Comparison of ENCODE assay signal across 26 cellular contexts in the genomic region with DNA sequence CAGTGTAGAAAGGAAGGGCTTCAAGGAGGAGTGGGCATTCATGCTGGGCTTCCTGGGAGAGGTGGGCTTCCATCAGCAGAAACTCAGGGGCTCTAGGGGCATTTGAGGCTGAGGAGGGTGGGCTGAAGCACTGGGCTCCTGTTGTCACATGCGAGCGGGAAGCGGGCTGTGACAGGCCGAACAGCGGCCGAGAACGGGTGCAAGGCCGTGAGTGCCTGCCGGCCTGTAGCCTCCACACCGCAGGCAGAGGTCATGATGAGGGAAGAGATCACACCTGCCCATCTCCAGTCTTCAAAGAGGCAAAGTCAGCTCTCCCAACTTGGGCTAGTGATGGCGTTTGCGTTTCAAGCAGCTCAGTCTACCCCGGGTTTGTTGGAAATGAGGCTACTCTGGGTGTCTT. TPM values are rescaled to one million over a fixed set of nuclear protein-coding genes. Genes with fewer than 3 reads are reported as not detected.
"Had no signal": no experiment of that assay in that cellular context is flagged by ENCODE, and none has a peak within 500 bp of the region (broad histone marks: within the 10 kb centered on the region; RNA-seq: fewer than 3 reads in every experiment).

No MANE protein-coding gene starts in this region.

- H3K27ac Mint-ChIP-seq: IgD-negative memory B cell, T-cell had no signal

- H3K9ac ChIP-seq: KMS-11, SK-N-SH had no signal

- H3K4me2 ChIP-seq: KMS-11, SK-N-SH had no signal

- DNase-seq: Kasumi-1, MM.1S, NCI-H1105, NCI-H1417, NCI-H1436 treated with DMSO at 0.1 percent for 48 hours, NCI-H1694, NCI-H187 treated with DMSO at 0.1 percent for 48 hours, NCI-H2081, NCI-H2107, NCI-H2227 treated with DMSO at 0.1 percent for 48 hours, NCI-H524, NCI-H69, NCI-H774, SHP77, SK-N-SH, SW 1271, T-cell had no signal

- H3K4me3 Mint-ChIP-seq: IgD-negative memory B cell, T-cell had no signal

- H3K9me3 Mint-ChIP-seq: IgD-negative memory B cell, T-cell had no signal

- H3K9me3 ChIP-seq: SK-N-SH had no signal

- H3K36me3 Mint-ChIP-seq: IgD-negative memory B cell, T-cell had no signal

- H3K27ac ChIP-seq: KMS-11, RWPE1 had no signal

- H3K4me3 ChIP-seq: K562 had no signal

- H3K4me1 Mint-ChIP-seq: IgD-negative memory B cell, T-cell had no signal

- FAIRE-seq: K562 had no signal

- H3K9me2 ChIP-seq: SK-N-SH had no signal

- ATAC-seq: K562, Panc1, T-cell had no signal

RNA-seq across cellular contexts. Expression of a gene that starts 0.9 kb away (rescaled TPM):
- total RNA-seq: HT1080, K562, M059J, NCI-H460, SK-MEL-5, T-cell had no signal
- polyA plus RNA-seq: IgD-negative memory B cell, K562, SK-N-SH had no signal

RNA-seq across cellular contexts. Expression of a gene that starts 34.7 kb away (rescaled TPM):
- total RNA-seq: HT1080, K562, M059J, NCI-H460, SK-MEL-5, T-cell had no signal
- polyA plus RNA-seq: IgD-negative memory B cell, K562, SK-N-SH had no signal
